8 cellular contexts compared by ENCODE assay signal in the genomic region with DNA sequence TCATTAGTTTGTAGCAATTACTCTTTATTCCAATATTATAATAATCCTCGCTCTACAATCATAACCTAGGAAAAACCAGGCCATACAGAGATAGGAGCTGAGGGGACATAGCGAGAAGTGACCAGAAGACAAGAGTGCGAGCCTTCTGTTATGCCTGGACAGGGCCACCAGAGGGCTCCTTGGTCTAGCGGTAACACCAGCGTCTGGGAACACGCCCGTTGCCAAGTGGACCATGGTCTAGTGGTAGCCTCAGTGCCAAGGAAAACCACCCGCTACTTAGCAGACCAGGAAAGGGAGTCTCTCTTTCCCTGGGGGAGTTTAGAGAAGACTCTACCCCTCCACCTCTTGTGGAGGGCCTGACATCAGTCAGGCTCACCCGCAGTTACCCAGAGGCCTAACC. TPM values are rescaled to one million over a fixed set of nuclear protein-coding genes. Genes with fewer than 3 reads are reported as not detected.
DNase-seq lines count a peak whose midpoint lies in the region; ATAC-seq, FAIRE-seq and TF ChIP-seq lines count a peak whose summit lies in the region.
"Not testable (repeated sequence)": the region's sequence is repeated elsewhere in the genome, so short reads cannot be mapped to it uniquely, and the experiment has no call there.

No MANE protein-coding gene starts in this region.

- ATAC-seq in lower lobe of right lung: not testable (repeated sequence)

- H3K27ac ChIP-seq in SJCRH30; lower lobe of right lung; small intestine (ENCODE audit: low read depth in 1 of 2, low read length in 1 of 2): not testable (repeated sequence)

- POLR2A ChIA-PET in BJ (lab: Charles Lee): not testable (repeated sequence)

- TF ChIP-seq CTCF in BJ (IDR thresholded peaks at IDR 0.05; ENCODE audit: insufficient read depth, low read depth, low read length) (peak; percentile 67), GM20000 (IDR thresholded peaks at IDR 0.05; ENCODE audit: extremely low read depth, missing control alignments) (peak; percentile 51), fibroblast of villous mesenchyme (IDR thresholded peaks at IDR 0.05; ENCODE audit: insufficient read depth, low read depth, low read length) (peak; percentile 62), lower lobe of right lung (IDR thresholded peaks at IDR 0.05) (peak; percentile 75)

- not testable (repeated sequence) for DNase-seq in BJ (ENCODE audit: low read depth); GM20000 (ENCODE audit: low spot score)
- peak; percentile 60 for DNase-seq in NCI-H146 (lab: John Stamatoyannopoulos, UW)
- peak; percentile 70 to 71 for DNase-seq in SJCRH30
- DNase-seq in astrocyte of the hippocampus (ENCODE audit: low read depth, low spot score): peak; percentile 82
- peak; percentile 53 for DNase-seq in fibroblast of villous mesenchyme (ENCODE audit: low read depth)
- peak; percentile 85 for DNase-seq in lower lobe of right lung
- peak; percentile 77 for DNase-seq in small intestine

- H3K27me3 ChIP-seq in BJ (ENCODE audit: control insufficient read depth, insufficient read depth, low read length): peaks cover 12% of the 10 kb centered on the region
- not testable (repeated sequence) for H3K27me3 ChIP-seq in SJCRH30
- peaks cover 41% of the 10 kb centered on the region for H3K27me3 ChIP-seq in lower lobe of right lung (ENCODE audit: low read depth)
- peaks cover 3 to 19% of the 10 kb centered on the region in 2 donors for H3K27me3 ChIP-seq in small intestine (ENCODE audit: control insufficient read depth in 2 of 2, insufficient read depth in 2 of 2, low read length in 2 of 2)

- not testable (repeated sequence) for H3K9me3 ChIP-seq in SJCRH30 (replicated peaks); lower lobe of right lung; small intestine (ENCODE audit: control insufficient read depth, low read depth)

- CTCF ChIA-PET in BJ (lab: Yijun Ruan, JAX): interaction anchor here (0.6 to 2.5 kb wide), 10 partner anchors 9 to 226 kb away, joined by 3 to 13 read pairs (median 4); partner anchors contain the start of gene CGB7

- WGBS in small intestine, 3 donors: 8 to 23% (median 14%) methylated on average over 6 to 8 of the region's 9 CpGs

- not testable (repeated sequence) for H3K4me3 ChIP-seq in BJ (ENCODE audit: low read depth, low read length); SJCRH30; fibroblast of villous mesenchyme (ENCODE audit: low read depth, low read length); lower lobe of right lung; small intestine (ENCODE audit: low read depth in 1 of 2, low read length in 2 of 2)

- not testable (repeated sequence) for FAIRE-seq in small intestine (lab: Jason Lieb, UNC)

- not testable (repeated sequence) for H3K4me1 ChIP-seq in SJCRH30; lower lobe of right lung; small intestine (ENCODE audit: control insufficient read depth in 2 of 2, insufficient read depth in 1 of 2, low read depth in 1 of 2, low read length in 1 of 2)

- H3K36me3 ChIP-seq in BJ (ENCODE audit: control insufficient read depth, insufficient read depth, low read length); SJCRH30; lower lobe of right lung; small intestine (ENCODE audit: control insufficient read depth in 2 of 2, insufficient read depth in 2 of 2, low read length in 2 of 2): not testable (repeated sequence)

- intact Hi-C loops in lower lobe of right lung (cut with DNase I): not testable (repeated sequence)

RNA-seq across cellular contexts. Expression of gene KCNA7, which starts 2.4 kb away (rescaled TPM):
- not detected in 2 replicates for polyA plus RNA-seq in BJ (2011; rRNA removed)
- polyA minus RNA-seq in BJ (2011; rRNA and poly(A)+ RNA removed): not detected in 2 replicates
- not detected in 2 replicates for total RNA-seq in SJCRH30 (2014; rRNA removed; shearing (Covaris generic))
- total RNA-seq in fibroblast of villous mesenchyme: not detected in 2 replicates
- not detected for total RNA-seq in lower lobe of right lung
- polyA plus RNA-seq in small intestine: not detected

RNA-seq across cellular contexts. Expression of gene NTF4, which starts 10.3 kb away (rescaled TPM):
- polyA plus RNA-seq in BJ (2011; rRNA removed) (0.10 TPM in 1 of 2 replicates, not detected in the other), small intestine (not detected)
- not detected in 2 replicates for polyA minus RNA-seq in BJ (2011; rRNA and poly(A)+ RNA removed)
- total RNA-seq in SJCRH30 (2014; rRNA removed; shearing (Covaris generic)): not detected in 2 replicates
- total RNA-seq in fibroblast of villous mesenchyme (not detected in 2 replicates), lower lobe of right lung (3.1 TPM)

RNA-seq across cellular contexts. Expression of gene SNRNP70, which starts 10.4 kb away (rescaled TPM):
- polyA plus RNA-seq in BJ (2011; rRNA removed): 125 and 268 TPM in 2 replicates
- 27.9 and 28.8 TPM in 2 replicates for polyA minus RNA-seq in BJ (2011; rRNA and poly(A)+ RNA removed)
- total RNA-seq in SJCRH30 (2014; rRNA removed; shearing (Covaris generic)): 241 and 253 TPM in 2 replicates
- total RNA-seq in fibroblast of villous mesenchyme: 117 and 197 TPM in 2 replicates
- 203 TPM for total RNA-seq in lower lobe of right lung
- polyA plus RNA-seq in small intestine: 100 to 1,000 TPM; 159 to 237 (median 220) TPM

RNA-seq across cellular contexts. Expression of gene CGB7, which starts 17.3 kb away (rescaled TPM):
- polyA plus RNA-seq in BJ (2011; rRNA removed) (0.27 and 0.28 TPM in 2 replicates), small intestine (under 1 TPM in 1 of 3 donors, not detected in 2; 0.03 TPM)
- polyA minus RNA-seq in BJ (2011; rRNA and poly(A)+ RNA removed): not detected in 2 replicates
- not detected in 2 replicates for total RNA-seq in SJCRH30 (2014; rRNA removed; shearing (Covaris generic))
- total RNA-seq in fibroblast of villous mesenchyme (under 0.01 and 0.32 TPM in 2 replicates), lower lobe of right lung (0.77 TPM)

RNA-seq across cellular contexts. Expression of gene CGB8, which starts 26.0 kb away (rescaled TPM):
- 0.22 TPM in 1 of 2 replicates, not detected in the other for polyA plus RNA-seq in BJ (2011; rRNA removed)
- not detected in 2 replicates for polyA minus RNA-seq in BJ (2011; rRNA and poly(A)+ RNA removed)
- not detected in 2 replicates for total RNA-seq in SJCRH30 (2014; rRNA removed; shearing (Covaris generic))
- total RNA-seq in fibroblast of villous mesenchyme: not detected in 2 replicates
- total RNA-seq in lower lobe of right lung: not detected
- not detected for polyA plus RNA-seq in small intestine
